In the genomic region with DNA sequence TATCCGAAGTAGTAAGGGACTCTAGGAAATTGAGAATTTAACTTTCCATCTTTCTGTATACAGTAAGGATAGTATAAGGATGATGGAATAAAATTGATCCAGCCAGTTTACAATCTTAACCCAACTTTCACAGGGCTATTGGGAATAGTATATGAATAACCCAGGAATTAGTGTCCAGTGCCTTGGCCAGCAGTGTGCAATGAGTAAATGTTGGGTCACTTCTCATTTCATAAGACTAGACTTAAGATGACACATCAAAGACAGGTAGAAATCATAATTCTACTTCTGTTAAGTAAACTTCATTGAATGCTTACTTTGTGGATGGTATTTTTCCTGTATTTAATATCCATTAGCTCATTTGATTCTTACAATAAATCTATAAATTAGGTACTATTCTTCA, we compare ENCODE assay signal across 16 cellular contexts.
DNase-seq lines count a peak whose midpoint lies in the region; ATAC-seq and TF ChIP-seq lines count a peak whose summit lies in the region.
"Had no signal": no experiment of that assay in that cellular context is flagged by ENCODE, and none has a peak within 500 bp of the region (broad histone marks: within the 10 kb centered on the region; RNA-seq: fewer than 3 reads in every experiment).

No MANE protein-coding gene starts in this region.

- TF ChIP-seq CTCF in epithelial cell of esophagus (IDR thresholded peaks at IDR 0.05; ENCODE audit: insufficient read depth, low read depth, low read length, missing control alignments) (no peak), osteoblast (IDR thresholded peaks at IDR 0.05; ENCODE audit: extremely low read depth, low read depth, low read length) (no peak), sigmoid colon (IDR thresholded peaks at IDR 0.05) (no peak)

- H3K36me3 ChIP-seq in osteoblast (ENCODE audit: insufficient read depth, low read length) (no peaks in the 10 kb centered on the region), sigmoid colon (no peaks in the 10 kb centered on the region)
- H3K36me3 ChIP-seq: BLaER1, HAP-1 had no signal

- H3K27me3 ChIP-seq in osteoblast (ENCODE audit: insufficient read depth, low read length) = no peaks in the 10 kb centered on the region
- no peaks in the 10 kb centered on the region for H3K27me3 ChIP-seq in sigmoid colon
- H3K27me3 ChIP-seq: BLaER1 had no signal

- H3K4me3 ChIP-seq in epithelial cell of esophagus (ENCODE audit: low read length) (no peak overlapping the region), osteoblast (ENCODE audit: insufficient read depth, low read length) (no peak overlapping the region), sigmoid colon (no peak overlapping the region)
- H3K4me3 ChIP-seq: BLaER1, HAP-1 had no signal

- ATAC-seq in GM18861 (IDR thresholded peaks at IDR 0.05; ENCODE audit: unreplicated experiment) = no peak

- H4K20me1 ChIP-seq in osteoblast (ENCODE audit: insufficient read depth, low read length) = no peaks in the 10 kb centered on the region
- H4K20me1 ChIP-seq: BLaER1 had no signal

- no peaks in the 10 kb centered on the region for H3K79me2 ChIP-seq in osteoblast (ENCODE audit: insufficient read depth, low read length)

- no peaks in the 10 kb centered on the region for H3K9me3 ChIP-seq in osteoblast (ENCODE audit: low read depth, low read length)
- no peaks in the 10 kb centered on the region for H3K9me3 ChIP-seq in sigmoid colon
- H3K9me3 ChIP-seq: HAP-1 had no signal

- H3K4me1 ChIP-seq in osteoblast (ENCODE audit: insufficient read depth, low read length) (peaks cover 9% of the 10 kb centered on the region), sigmoid colon (no peaks in the 10 kb centered on the region)
- H3K4me1 ChIP-seq: BLaER1, HAP-1 had no signal

- 89 to 92% methylated on average over 1 of the region's 1 CpG for WGBS in sigmoid colon, 2 donors

- DNase-seq in ELR (ENCODE audit: low read depth) (peak; percentile 40), LHCN-M2 (ENCODE audit: low read depth) (peak; percentile 15), epithelial cell of esophagus (ENCODE audit: low read depth) (peak; percentile 41), osteoblast (ENCODE audit: insufficient read length, low spot score, missing footprints) (peak; percentile 5), sigmoid colon (no peak)
- DNase-seq in activated effector memory CD4-positive, alpha-beta T cell treated with anti-CD3 and anti-CD28 coated beads, Interleukin-2, amount 50 U/mL, for 16 hours = no peak
- DNase-seq: 8988T; CD4-positive, alpha-beta memory T cell; DMS153; DMS79; GF-D8; HFFc6 had no signal

- no peak overlapping the region for H2AFZ ChIP-seq in osteoblast (ENCODE audit: low read length)

- no peak for TF ChIP-seq POLR2A in sigmoid colon (IDR thresholded peaks at IDR 0.05)

- intact Hi-C loops in sigmoid colon (cut with DNase I) = no loop called here

- no peak overlapping the region for H3K4me2 ChIP-seq in osteoblast (ENCODE audit: insufficient read depth, low read length)
- H3K4me2 ChIP-seq: BLaER1 had no signal

- TF ChIP-seq EP300 in sigmoid colon (IDR thresholded peaks at IDR 0.05) = no peak

- no peak overlapping the region for H3K27ac ChIP-seq in osteoblast (ENCODE audit: low read depth, low read length)
- H3K27ac ChIP-seq in sigmoid colon = no peak overlapping the region
- H3K27ac ChIP-seq: BLaER1, HL-60 had no signal

Comparison
In these comparisons a context has a peak if more than half of its experiments do, and no peak if none do; other contexts are left out.
1. DNase-seq: peak in ELR (single experiment), LHCN-M2 (single experiment), epithelial cell of esophagus (single experiment) and osteoblast (single experiment); none in activated effector memory CD4-positive, alpha-beta T cell treated with anti-CD3 and anti-CD28 coated beads, Interleukin-2, amount 50 U/mL, for 16 hours (single experiment) and sigmoid colon (single experiment).